ENCODE assay signal across 8 cellular contexts in the genomic region with DNA sequence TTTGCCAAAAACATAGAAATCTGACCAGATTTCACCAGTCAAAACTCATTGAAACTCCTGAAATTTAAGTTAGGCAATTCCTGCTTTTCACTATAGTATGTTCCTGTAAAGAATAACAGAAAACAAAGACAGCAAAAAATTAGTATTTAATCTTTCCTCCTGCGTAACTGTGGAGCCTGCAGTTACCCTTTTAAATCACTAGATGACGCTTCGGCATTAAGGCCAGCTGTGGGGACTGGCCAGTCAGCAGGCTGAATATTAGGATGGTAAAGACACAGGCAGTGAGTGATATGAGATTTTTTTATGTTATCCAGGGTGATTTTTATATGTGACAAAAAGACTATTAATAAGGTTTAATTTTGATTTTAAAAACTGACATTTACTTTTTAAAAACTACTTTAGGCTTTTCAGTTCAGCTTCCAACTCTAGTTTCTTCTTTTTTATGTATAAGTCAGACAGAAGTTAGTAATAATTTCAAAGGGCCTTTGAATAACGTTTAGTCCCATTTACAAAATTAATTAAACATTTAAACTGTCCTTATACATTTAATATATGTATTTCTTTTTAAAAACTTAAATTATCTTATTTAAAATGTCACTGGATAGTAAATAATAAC.
A peak's percentile ranks its signal among the peaks of the same experiment; 100 is the strongest.
DNase-seq lines count a peak whose midpoint lies in the region; ATAC-seq and FAIRE-seq lines count a peak whose summit lies in the region.

No MANE protein-coding gene starts in this region.

- H3K27me3 ChIP-seq in small intestine (ENCODE audit: control insufficient read depth in 2 of 2, insufficient read depth in 2 of 2, low read length in 2 of 2), result no peaks in the 10 kb centered on the region

- no peaks in the 10 kb centered on the region for H3K4me1 ChIP-seq in small intestine (ENCODE audit: control insufficient read depth in 2 of 2, insufficient read depth in 1 of 2, low read depth in 1 of 2, low read length in 1 of 2)

- WGBS in small intestine, 3 donors, result 21 to 41% (median 36%) methylated on average over 4 of the region's 4 CpGs

- no peak overlapping the region for H3K4me3 ChIP-seq in small intestine (ENCODE audit: low read depth in 1 of 2, low read length in 2 of 2)

- H3K36me3 ChIP-seq in small intestine (ENCODE audit: control insufficient read depth in 2 of 2, insufficient read depth in 2 of 2, low read length in 2 of 2), result no peaks in the 10 kb centered on the region

- peak; percentile 54 for DNase-seq in EH (ENCODE audit: low read depth)
- DNase-seq in LHCN-M2 (ENCODE audit: low read depth), result peak; percentile 33
- peak; percentile 41 for DNase-seq in Right ventricle myocardium superior
- peak; percentile 31 for DNase-seq in small intestine
- no peak for DNase-seq in activated T-cell treated with anti-CD3 and anti-CD28 coated beads for 4 hours
- no peak for DNase-seq in caudate nucleus (lab: John Stamatoyannopoulos, UW)

- H3K9me3 ChIP-seq in small intestine (ENCODE audit: control insufficient read depth, low read depth), result no peaks in the 10 kb centered on the region

- intact Hi-C loops in Right ventricle myocardium superior (cut with DNase I), result no loop called here

- peak; percentile 58 for FAIRE-seq in TTC549 (lab: Jason Lieb, UNC)
- FAIRE-seq in small intestine (lab: Jason Lieb, UNC), result peak; percentile 88

- peak; percentile 72 for ATAC-seq in GM21447 (IDR thresholded peaks at IDR 0.05; ENCODE audit: unreplicated experiment)
- ATAC-seq in Right ventricle myocardium superior (ENCODE audit: poor library complexity), result peak; percentile 89

- H3K27ac ChIP-seq in small intestine (ENCODE audit: low read depth in 1 of 2, low read length in 1 of 2) (no peak overlapping the region), caudate nucleus (ENCODE audit: low read depth, low read length) (no peak overlapping the region)

Comparison
In these comparisons a context has a peak if more than half of its experiments do, and no peak if none do; other contexts are left out.
1. DNase-seq: peak in EH (single experiment), LHCN-M2 (single experiment), Right ventricle myocardium superior (single experiment) and small intestine (single experiment); none in activated T-cell treated with anti-CD3 and anti-CD28 coated beads for 4 hours (single experiment) and caudate nucleus (0 of 61).